9 cellular contexts compared by ENCODE assay signal in the genomic region with DNA sequence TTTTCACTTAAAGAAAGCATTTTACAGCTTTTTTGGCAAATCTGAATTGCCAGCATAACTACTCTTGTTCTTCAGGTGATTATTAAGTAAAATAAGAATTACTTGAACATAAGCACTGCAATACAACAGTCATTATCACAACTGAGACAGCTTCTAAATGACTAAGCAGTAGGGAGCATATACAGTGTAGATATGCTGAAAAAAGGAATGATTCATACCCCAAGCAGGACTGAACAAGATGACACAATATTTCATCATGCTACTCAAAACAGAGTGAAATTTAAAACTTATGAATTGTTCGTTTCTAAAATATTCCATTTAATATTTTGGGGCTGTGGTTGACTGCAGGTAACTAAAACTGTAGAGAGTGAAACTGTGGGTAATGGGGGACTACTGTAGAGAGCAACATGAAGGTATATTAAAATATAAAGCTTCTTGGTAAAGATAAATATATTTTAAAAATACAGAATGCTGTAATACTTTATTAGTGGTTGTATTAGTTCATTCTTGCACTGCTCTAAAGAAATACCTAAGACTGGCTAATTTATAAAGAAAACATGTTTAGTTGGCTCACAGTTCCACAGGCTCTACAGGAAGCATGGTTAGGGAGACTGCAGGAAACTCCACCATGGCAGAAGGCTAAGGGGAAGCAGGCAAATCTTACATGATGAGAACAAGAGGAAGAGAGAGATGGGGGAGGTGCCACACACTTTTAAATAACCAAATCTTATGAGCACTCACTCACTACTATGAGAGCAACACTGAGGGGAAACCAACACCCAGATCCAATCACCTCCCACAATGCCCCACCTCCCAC.
DNase-seq lines count a peak whose midpoint lies in the region; ATAC-seq and TF ChIP-seq lines count a peak whose summit lies in the region.
"Had no signal": no experiment of that assay in that cellular context is flagged by ENCODE, and none has a peak within 500 bp of the region (broad histone marks: within the 10 kb centered on the region; RNA-seq: fewer than 3 reads in every experiment).

No MANE protein-coding gene starts in this region.

- POLR2A ChIA-PET in CD4-positive, alpha-beta T cell (lab: Charles Lee) = no interaction called here

- H3K27ac ChIP-seq in CD4-positive, alpha-beta T cell (ENCODE audit: low read depth, low read length) = no peak overlapping the region

- H3K27me3 Mint-ChIP-seq in CD4-positive, alpha-beta T cell = peaks cover 4% of the 10 kb centered on the region

- no peak overlapping the region for H3K4me3 Mint-ChIP-seq in CD4-positive, alpha-beta T cell
- H3K4me3 Mint-ChIP-seq: T-helper 2 cell treated with Interferon-gamma antibody and Interleukin-4, amounts not matched to agents 5 μg/mL and 100 μg/mL, for 36 hours had no signal

- peak; percentile 56 for ATAC-seq in GM18511 (IDR thresholded peaks at IDR 0.05; ENCODE audit: unreplicated experiment)
- ATAC-seq in HG02885 (IDR thresholded peaks at IDR 0.05; ENCODE audit: poor library complexity, unreplicated experiment) = peak; percentile 80
- no peak for ATAC-seq in CD4-positive, alpha-beta T cell (ENCODE audit: poor library complexity)

- H3K4me1 Mint-ChIP-seq in CD4-positive, alpha-beta T cell (ENCODE audit: low read depth) = no peaks in the 10 kb centered on the region

- intact Hi-C loops in CD4-positive, alpha-beta T cell (cut with DNase I, micrococcal nuclease) = no loop called here

- no peak for TF ChIP-seq CTCF in CD4-positive, alpha-beta T cell (IDR thresholded peaks at IDR 0.05)

- peaks cover 26% of the 10 kb centered on the region for H3K9me3 Mint-ChIP-seq in CD4-positive, alpha-beta T cell

- no peak overlapping the region for H3K27ac Mint-ChIP-seq in CD4-positive, alpha-beta T cell
- H3K27ac Mint-ChIP-seq: T-helper 2 cell treated with Interferon-gamma antibody and Interleukin-4, amounts not matched to agents 5 μg/mL and 100 μg/mL, for 36 hours had no signal

- peaks cover 27% of the 10 kb centered on the region for H3K9me3 ChIP-seq in CD4-positive, alpha-beta T cell (ENCODE audit: control insufficient read depth, low read length)

- no peaks in the 10 kb centered on the region for H3K27me3 ChIP-seq in CD4-positive, alpha-beta T cell (ENCODE audit: control insufficient read depth, insufficient read depth, low read length)

- CTCF ChIA-PET in CD4-positive, alpha-beta T cell (lab: Charles Lee) = no interaction called here

- H3K36me3 Mint-ChIP-seq in CD4-positive, alpha-beta T cell (ENCODE audit: low read depth) = no peaks in the 10 kb centered on the region

- DNase-seq in SIG-M5 (lab: John Stamatoyannopoulos, UW) (peak; percentile 67), kidney tubule cell (ENCODE audit: low spot score) (peak; percentile 93), D341Med (ENCODE audit: low spot score) (no peak), DMS 273 (lab: John Stamatoyannopoulos, UW; ENCODE audit: unreplicated experiment) (no peak)
- no peak for DNase-seq in central memory CD4-positive, alpha-beta T cell
- no peak for DNase-seq in CD4-positive, alpha-beta T cell

Comparison
In these comparisons a context has a peak if more than half of its experiments do, and no peak if none do; other contexts are left out.
1. DNase-seq: peak in SIG-M5 (single experiment) and kidney tubule cell (single experiment); none in central memory CD4-positive, alpha-beta T cell (single experiment), CD4-positive, alpha-beta T cell (0 of 10), D341Med (single experiment) and DMS 273 (single experiment).